ENCODE assay signal across 15 cellular contexts in genomic region chr5:126826619-126827215, GRCh38.
"Had no signal": no experiment of that assay in that cellular context is flagged by ENCODE, and none has a peak within 500 bp of the region (broad histone marks: within the 10 kb centered on the region; RNA-seq: fewer than 3 reads in every experiment).

No MANE protein-coding gene starts in this region.

- H3K4me3 ChIP-seq: body of pancreas, esophagus muscularis mucosa, lower lobe of right lung, right atrium auricular region had no signal

- H3K27ac ChIP-seq: body of pancreas, esophagus muscularis mucosa, lower lobe of right lung, right atrium auricular region, WERI-Rb-1 had no signal

- ATAC-seq: body of pancreas; left colon; lower lobe of right lung; stimulated activated naive CD8-positive, alpha-beta T cell treated with anti-CD3 and anti-CD28 coated beads, Interleukin-15, amount 100 ng/mL, for 72 hours had no signal

- H3K4me3 Mint-ChIP-seq: activated CD4-positive, alpha-beta memory T cell treated with anti-CD3 and anti-CD28 coated beads for 36 hours; activated naive CD4-positive, alpha-beta T cell treated with anti-CD3 and anti-CD28 coated beads for 36 hours; mesothelial cell of epicardium; stimulated activated naive CD8-positive, alpha-beta T cell treated with anti-CD3 and anti-CD28 coated beads, Interleukin-15, amount 100 ng/mL, for 72 hours; type B pancreatic cell had no signal

- H3K27ac Mint-ChIP-seq: activated CD4-positive, alpha-beta memory T cell treated with anti-CD3 and anti-CD28 coated beads for 36 hours; activated naive CD4-positive, alpha-beta T cell treated with anti-CD3 and anti-CD28 coated beads for 36 hours; mesothelial cell of epicardium; type B pancreatic cell had no signal

- H3K4me1 ChIP-seq: body of pancreas, esophagus muscularis mucosa, lower lobe of right lung, right atrium auricular region had no signal

- H3K9me3 Mint-ChIP-seq: activated CD4-positive, alpha-beta memory T cell treated with anti-CD3 and anti-CD28 coated beads for 36 hours; activated naive CD4-positive, alpha-beta T cell treated with anti-CD3 and anti-CD28 coated beads for 36 hours; activated T-helper 2 cell treated with anti-CD3 and anti-CD28 coated beads, Interferon-gamma antibody, Interleukin-2, Interleukin-4, amounts not matched to agents 10 μg/mL and 5 μg/mL and 100 μg/mL, durations not matched to agents 14 hours and 24 hours and 36 hours; mesothelial cell of epicardium; stimulated activated naive CD8-positive, alpha-beta T cell treated with anti-CD3 and anti-CD28 coated beads, Interleukin-15, amount 100 ng/mL, for 72 hours; type B pancreatic cell had no signal

- H3K4me1 Mint-ChIP-seq: stimulated activated naive CD8-positive, alpha-beta T cell treated with anti-CD3 and anti-CD28 coated beads, Interleukin-15, amount 100 ng/mL, for 72 hours had no signal

- H3K27me3 ChIP-seq: body of pancreas, esophagus muscularis mucosa, right atrium auricular region had no signal

- H3K27me3 Mint-ChIP-seq: activated CD4-positive, alpha-beta memory T cell treated with anti-CD3 and anti-CD28 coated beads for 36 hours; stimulated activated naive CD8-positive, alpha-beta T cell treated with anti-CD3 and anti-CD28 coated beads, Interleukin-15, amount 100 ng/mL, for 72 hours; type B pancreatic cell had no signal

- DNase-seq: activated CD4-positive, alpha-beta memory T cell treated with anti-CD3 and anti-CD28 coated beads for 36 hours; activated naive CD4-positive, alpha-beta T cell treated with anti-CD3 and anti-CD28 coated beads for 36 hours; activated T-cell treated with anti-CD3 and anti-CD28 coated beads for 4 hours; body of pancreas; cortex of kidney; left colon; lower lobe of right lung; stimulated activated naive CD8-positive, alpha-beta T cell treated with anti-CD3 and anti-CD28 coated beads, Interleukin-15, amount 100 ng/mL, for 72 hours; T-helper 2 cell; WERI-Rb-1 had no signal

- H3K36me3 ChIP-seq: right atrium auricular region had no signal

- H3K9me3 ChIP-seq: body of pancreas, esophagus muscularis mucosa, lower lobe of right lung, right atrium auricular region had no signal
